ENCODE assay signal across 1 cellular context in the genomic region with DNA sequence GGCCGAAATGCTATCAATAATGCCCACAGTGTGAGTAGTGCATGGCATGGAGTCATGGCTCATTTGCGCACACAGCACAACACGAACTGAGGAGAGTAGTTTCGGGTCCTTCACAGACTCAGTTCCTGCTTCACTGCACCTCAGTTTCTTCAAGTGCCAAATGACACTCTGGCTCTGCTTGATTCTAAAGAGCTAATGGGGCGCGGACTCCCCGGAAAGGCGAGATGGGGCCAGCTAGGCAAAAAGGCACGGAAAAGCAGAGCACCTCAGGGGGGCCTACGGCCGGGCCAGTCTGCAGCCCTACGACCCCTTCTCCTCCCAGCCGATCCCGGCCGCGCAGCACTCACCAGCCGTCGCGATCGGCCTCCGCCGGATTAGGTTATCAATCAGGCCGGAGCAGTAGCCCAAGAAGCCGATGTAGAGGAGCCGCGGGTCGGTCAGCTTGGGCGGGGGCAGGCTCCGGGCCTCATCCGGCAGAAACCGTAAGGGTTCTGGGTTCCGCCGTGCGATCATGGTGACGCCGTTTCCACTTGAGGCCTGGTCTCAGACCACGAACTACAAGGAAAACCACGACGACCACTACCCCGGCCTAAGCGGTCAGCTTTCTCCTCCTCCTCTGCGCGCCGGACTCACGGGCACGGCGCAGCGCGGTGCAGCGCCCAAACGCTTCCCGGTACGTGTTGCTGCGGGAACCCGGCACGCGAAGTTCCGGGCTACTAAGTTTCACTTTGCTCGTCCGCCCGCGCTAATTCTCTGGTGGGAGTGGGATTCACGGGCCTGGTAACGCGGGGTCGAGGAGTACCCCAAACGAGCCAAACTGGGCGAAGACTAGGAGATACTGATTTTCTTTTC.
A peak's percentile ranks its signal among the peaks of the same experiment; 100 is the strongest.
TF ChIP-seq lines count a peak whose summit lies in the region.

Gene NDUFC2 (minus strand): TSS at position 631 of the 852 bp plus-strand sequence. CDS start 118 bp downstream, at position 513.

TF ChIP-seq in GM12878, 131 proteins besides CTCF, POLR2A, EP300 and RAD21 (continued from another document and continues in another):
- TF ChIP-seq BCL3 (IDR thresholded peaks at IDR 0.05; ENCODE audit: borderline replicate concordance, insufficient read depth, low read depth, low read length, poor library complexity, severe bottlenecking) (no peak), RUNX3 (IDR thresholded peaks at IDR 0.05; ENCODE audit: low read length) (peak; percentile 89), SMARCA5 (IDR thresholded peaks at IDR 0.05) (peak; percentile 85; the same call in 1 of the 2 replicates), JUNB (IDR thresholded peaks at IDR 0.05) (no peak), ZNF207 (IDR thresholded peaks at IDR 0.05; ENCODE audit: borderline replicate concordance) (no peak), NRF1 (conservative IDR thresholded peaks at IDR 0.05; ENCODE audit: low read depth, low read length) (no peak), POLR2AphosphoS2 (IDR thresholded peaks at IDR 0.05; ENCODE audit: low read depth, low read length) (0 out of 2 replicates have a peak, but pooled peaks have one; percentile 52), MYC (IDR thresholded peaks at IDR 0.05; ENCODE audit: insufficient read depth, insufficient read length, insufficient replicate concordance, low read length, severe bottlenecking) (no peak), REST (IDR thresholded peaks at IDR 0.05; ENCODE audit: low read depth, low read length) (no peak; the same call in 1 of the 2 replicates), ZNF217 (IDR thresholded peaks at IDR 0.05) (no peak), ZNF687 (IDR thresholded peaks at IDR 0.05) (peak; percentile 73), SREBF1 (IDR thresholded peaks at IDR 0.05; ENCODE audit: low read length) (no peak), CHD2 (IDR thresholded peaks at IDR 0.05; ENCODE audit: borderline replicate concordance, low read depth, low read length) (no peak; the same call in none of the 2 replicates), PAX5 (IDR thresholded peaks at IDR 0.05; ENCODE audit: borderline replicate concordance, low read depth, low read length) (peak; percentile 58; the same call in 1 of the 2 replicates), TBL1XR1 (IDR thresholded peaks at IDR 0.05; ENCODE audit: low read depth, low read length) (no peak), TAF1 (IDR thresholded peaks at IDR 0.05; ENCODE audit: borderline replicate concordance, low read depth, low read length) (peak; percentile 94), TARDBP (IDR thresholded peaks at IDR 0.05; ENCODE audit: borderline replicate concordance) (peak; percentile 80; the same call in 1 of the 2 replicates), ZNF274 (IDR thresholded peaks at IDR 0.05; ENCODE audit: insufficient read depth, insufficient read length) (no peak), IRF4 (IDR thresholded peaks at IDR 0.05; ENCODE audit: low read depth, low read length) (peak; percentile 76; the same call in 1 of the 2 replicates), IKZF2 (IDR thresholded peaks at IDR 0.05) (peak; percentile 56 to 70; a peak in 2 of 4 replicates), ZNF384 (IDR thresholded peaks at IDR 0.05; ENCODE audit: borderline replicate concordance, low read depth, low read length) (peak; percentile 53; the same call in 1 of the 2 replicates), SIN3A (IDR thresholded peaks at IDR 0.05; ENCODE audit: low read depth, low read length) (no peak; the same call in 1 of the 2 replicates), SRF (IDR thresholded peaks at IDR 0.05; ENCODE audit: low read depth in 2 of 2, low read length in 2 of 2) (peak in 1 of 2 experiments; percentile 86; a peak in 2 of 4 replicates), RELA (IDR thresholded peaks at IDR 0.05; ENCODE audit: borderline replicate concordance, partially characterized antibody) (peak; percentile 82), NFXL1 (IDR thresholded peaks at IDR 0.05; ENCODE audit: borderline replicate concordance) (no peak), SREBF2 (IDR thresholded peaks at IDR 0.05; ENCODE audit: low read length) (no peak), PAX8 (IDR thresholded peaks at IDR 0.05) (no peak), KAT2A (conservative IDR thresholded peaks at IDR 0.05; ENCODE audit: control insufficient read depth, low read depth, low read length) (no peak), GATAD2B (conservative IDR thresholded peaks at IDR 0.05; ENCODE audit: low read depth) (no peak; the same call in none of the 2 replicates), ETV6 (conservative IDR thresholded peaks at IDR 0.05 in 1 of 2, IDR thresholded peaks at IDR 0.05 in 1 of 2; ENCODE audit: borderline replicate concordance in 1 of 2, low read depth in 1 of 2) (peak in 1 of 2 experiments; percentile 53; a peak in 1 of 4 replicates), IRF3 (IDR thresholded peaks at IDR 0.05) (no peak), ATF3 (IDR thresholded peaks at IDR 0.05; ENCODE audit: borderline replicate concordance, extremely low read depth, low read depth, low read length) (no peak), MEF2B (IDR thresholded peaks at IDR 0.05; ENCODE audit: partially characterized antibody, poor library complexity, severe bottlenecking) (peak; percentile 39), MAX (IDR thresholded peaks at IDR 0.05; ENCODE audit: low read depth, low read length) (peak; percentile 72), NBN (IDR thresholded peaks at IDR 0.05) (peak; percentile 87), CBX5 (IDR thresholded peaks at IDR 0.05; ENCODE audit: low read depth) (peak; percentile 97), SUPT20H (IDR thresholded peaks at IDR 0.05; ENCODE audit: borderline replicate concordance, control insufficient read depth, low read depth, low read length) (no peak)
- TF ChIP-seq, protein P1, sequence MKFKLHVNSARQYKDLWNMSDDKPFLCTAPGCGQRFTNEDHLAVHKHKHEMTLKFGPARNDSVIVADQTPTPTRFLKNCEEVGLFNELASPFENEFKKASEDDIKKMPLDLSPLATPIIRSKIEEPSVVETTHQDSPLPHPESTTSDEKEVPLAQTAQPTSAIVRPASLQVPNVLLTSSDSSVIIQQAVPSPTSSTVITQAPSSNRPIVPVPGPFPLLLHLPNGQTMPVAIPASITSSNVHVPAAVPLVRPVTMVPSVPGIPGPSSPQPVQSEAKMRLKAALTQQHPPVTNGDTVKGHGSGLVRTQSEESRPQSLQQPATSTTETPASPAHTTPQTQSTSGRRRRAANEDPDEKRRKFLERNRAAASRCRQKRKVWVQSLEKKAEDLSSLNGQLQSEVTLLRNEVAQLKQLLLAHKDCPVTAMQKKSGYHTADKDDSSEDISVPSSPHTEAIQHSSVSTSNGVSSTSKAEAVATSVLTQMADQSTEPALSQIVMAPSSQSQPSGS (IDR thresholded peaks at IDR 0.05; ENCODE audit: low read length) = peak; percentile 35; the same call in 1 of the 2 replicates
- TF ChIP-seq, protein P2, sequence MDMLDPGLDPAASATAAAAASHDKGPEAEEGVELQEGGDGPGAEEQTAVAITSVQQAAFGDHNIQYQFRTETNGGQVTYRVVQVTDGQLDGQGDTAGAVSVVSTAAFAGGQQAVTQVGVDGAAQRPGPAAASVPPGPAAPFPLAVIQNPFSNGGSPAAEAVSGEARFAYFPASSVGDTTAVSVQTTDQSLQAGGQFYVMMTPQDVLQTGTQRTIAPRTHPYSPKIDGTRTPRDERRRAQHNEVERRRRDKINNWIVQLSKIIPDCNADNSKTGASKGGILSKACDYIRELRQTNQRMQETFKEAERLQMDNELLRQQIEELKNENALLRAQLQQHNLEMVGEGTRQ (IDR thresholded peaks at IDR 0.05; ENCODE audit: borderline replicate concordance, low read depth, low read length) = no peak
- TF ChIP-seq, protein P3, sequence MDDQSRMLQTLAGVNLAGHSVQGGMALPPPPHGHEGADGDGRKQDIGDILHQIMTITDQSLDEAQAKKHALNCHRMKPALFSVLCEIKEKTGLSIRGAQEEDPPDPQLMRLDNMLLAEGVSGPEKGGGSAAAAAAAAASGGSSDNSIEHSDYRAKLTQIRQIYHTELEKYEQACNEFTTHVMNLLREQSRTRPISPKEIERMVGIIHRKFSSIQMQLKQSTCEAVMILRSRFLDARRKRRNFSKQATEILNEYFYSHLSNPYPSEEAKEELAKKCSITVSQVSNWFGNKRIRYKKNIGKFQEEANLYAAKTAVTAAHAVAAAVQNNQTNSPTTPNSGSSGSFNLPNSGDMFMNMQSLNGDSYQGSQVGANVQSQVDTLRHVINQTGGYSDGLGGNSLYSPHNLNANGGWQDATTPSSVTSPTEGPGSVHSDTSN (IDR thresholded peaks at IDR 0.05; ENCODE audit: insufficient replicate concordance, low read depth, low read length) = peak; percentile 1
- TF ChIP-seq, protein P4, sequence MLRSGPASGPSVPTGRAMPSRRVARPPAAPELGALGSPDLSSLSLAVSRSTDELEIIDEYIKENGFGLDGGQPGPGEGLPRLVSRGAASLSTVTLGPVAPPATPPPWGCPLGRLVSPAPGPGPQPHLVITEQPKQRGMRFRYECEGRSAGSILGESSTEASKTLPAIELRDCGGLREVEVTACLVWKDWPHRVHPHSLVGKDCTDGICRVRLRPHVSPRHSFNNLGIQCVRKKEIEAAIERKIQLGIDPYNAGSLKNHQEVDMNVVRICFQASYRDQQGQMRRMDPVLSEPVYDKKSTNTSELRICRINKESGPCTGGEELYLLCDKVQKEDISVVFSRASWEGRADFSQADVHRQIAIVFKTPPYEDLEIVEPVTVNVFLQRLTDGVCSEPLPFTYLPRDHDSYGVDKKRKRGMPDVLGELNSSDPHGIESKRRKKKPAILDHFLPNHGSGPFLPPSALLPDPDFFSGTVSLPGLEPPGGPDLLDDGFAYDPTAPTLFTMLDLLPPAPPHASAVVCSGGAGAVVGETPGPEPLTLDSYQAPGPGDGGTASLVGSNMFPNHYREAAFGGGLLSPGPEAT (IDR thresholded peaks at IDR 0.05; ENCODE audit: low read depth) = peak; percentile 76; the same call in 1 of the 2 replicates
